Comparison of ENCODE assay signal across 1 cellular context in the genomic region with DNA sequence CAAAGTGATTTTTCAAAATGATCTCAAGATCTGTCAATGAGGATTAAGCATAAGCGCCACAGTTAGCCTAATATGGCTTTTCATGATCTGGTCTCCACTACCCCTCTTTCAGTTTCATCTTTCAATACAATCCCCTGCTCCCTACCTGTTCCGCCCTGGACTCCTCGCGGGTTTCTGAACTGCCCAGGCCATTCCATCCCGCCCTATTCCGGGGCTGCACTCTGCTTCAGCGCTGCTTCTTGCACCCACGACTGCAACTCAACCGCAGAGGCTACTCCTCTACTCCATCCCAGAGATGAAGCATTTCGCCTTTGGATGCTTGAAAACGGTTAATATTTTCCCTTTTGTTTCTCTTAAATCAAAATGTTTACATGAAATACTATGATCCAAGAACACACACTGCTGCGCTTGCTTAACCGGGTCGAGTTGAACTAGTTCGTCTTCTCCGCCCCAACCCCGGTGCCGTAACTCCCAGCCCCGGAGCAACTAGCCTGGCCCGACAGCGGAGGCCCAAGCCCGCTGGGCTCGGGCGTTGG.
A peak's percentile ranks its signal among the peaks of the same experiment; 100 is the strongest.
TF ChIP-seq lines count a peak whose summit lies in the region.

No MANE protein-coding gene starts in this region.

TF ChIP-seq in K562, 482 proteins besides CTCF, POLR2A, EP300 and RAD21 (continued from another document and continues in another):
- TF ChIP-seq, protein P1, sequence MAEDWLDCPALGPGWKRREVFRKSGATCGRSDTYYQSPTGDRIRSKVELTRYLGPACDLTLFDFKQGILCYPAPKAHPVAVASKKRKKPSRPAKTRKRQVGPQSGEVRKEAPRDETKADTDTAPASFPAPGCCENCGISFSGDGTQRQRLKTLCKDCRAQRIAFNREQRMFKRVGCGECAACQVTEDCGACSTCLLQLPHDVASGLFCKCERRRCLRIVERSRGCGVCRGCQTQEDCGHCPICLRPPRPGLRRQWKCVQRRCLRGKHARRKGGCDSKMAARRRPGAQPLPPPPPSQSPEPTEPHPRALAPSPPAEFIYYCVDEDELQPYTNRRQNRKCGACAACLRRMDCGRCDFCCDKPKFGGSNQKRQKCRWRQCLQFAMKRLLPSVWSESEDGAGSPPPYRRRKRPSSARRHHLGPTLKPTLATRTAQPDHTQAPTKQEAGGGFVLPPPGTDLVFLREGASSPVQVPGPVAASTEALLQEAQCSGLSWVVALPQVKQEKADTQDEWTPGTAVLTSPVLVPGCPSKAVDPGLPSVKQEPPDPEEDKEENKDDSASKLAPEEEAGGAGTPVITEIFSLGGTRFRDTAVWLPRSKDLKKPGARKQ (CRISPR knock-in tag; IDR thresholded peaks at IDR 0.05): no peak
- TF ChIP-seq DPF2 (IDR thresholded peaks at IDR 0.05) (no peak), MIER1 (IDR thresholded peaks at IDR 0.05; ENCODE audit: low read depth) (no peak), ZNF197 (CRISPR knock-in tag; IDR thresholded peaks at IDR 0.05; ENCODE audit: low read depth) (no peak), RCOR1 (IDR thresholded peaks at IDR 0.05; ENCODE audit: borderline replicate concordance in 1 of 2, low read depth in 2 of 2, low read length in 2 of 2) (no peak), CEBPG (CRISPR knock-in tag; IDR thresholded peaks at IDR 0.05) (0 out of 2 replicates have a peak, but pooled peaks have one; percentile 4), CEBPG (tag; conservative IDR thresholded peaks at IDR 0.05 in 1 of 2, IDR thresholded peaks at IDR 0.05 in 1 of 2) (0 out of 4 replicates have a peak, but pooled peaks of 1 of the 2 experiments have one; percentile 6), NFRKB (IDR thresholded peaks at IDR 0.05; ENCODE audit: low read depth) (no peak), EZH2 (IDR thresholded peaks at IDR 0.05; ENCODE audit: borderline replicate concordance, low read depth, low read length) (no peak), SRSF9 (IDR thresholded peaks at IDR 0.05; ENCODE audit: borderline replicate concordance, low read depth, low read length) (no peak), SUPT5H (IDR thresholded peaks at IDR 0.05) (no peak), PHF21A (IDR thresholded peaks at IDR 0.05; ENCODE audit: borderline replicate concordance, low read depth) (no peak), ETV1 (tag; conservative IDR thresholded peaks at IDR 0.05; ENCODE audit: low read depth) (no peak), TCF3 (CRISPR knock-in tag; IDR thresholded peaks at IDR 0.05) (0 out of 2 replicates have a peak, but pooled peaks have one; percentile 8), ZNF316 (IDR thresholded peaks at IDR 0.05) (no peak), EGR1 (conservative IDR thresholded peaks at IDR 0.05) (no peak), FUS (optimal IDR thresholded peaks at IDR 0.05; ENCODE audit: low read depth, low read length) (no peak), ZFX (CRISPR knock-in tag; IDR thresholded peaks at IDR 0.05) (no peak), DNMT1 (IDR thresholded peaks at IDR 0.05) (no peak), ZFP1 (CRISPR knock-in tag; IDR thresholded peaks at IDR 0.05) (no peak), GATAD2A (IDR thresholded peaks at IDR 0.05) (no peak), ZNF224 (CRISPR knock-in tag; IDR thresholded peaks at IDR 0.05) (no peak), ZNF830 (CRISPR knock-in tag; IDR thresholded peaks at IDR 0.05) (0 out of 2 replicates have a peak, but pooled peaks have one; percentile 74), ZNF23 (CRISPR knock-in tag; IDR thresholded peaks at IDR 0.05) (no peak), HNRNPL (IDR thresholded peaks at IDR 0.05; ENCODE audit: low read depth, low read length) (no peak), HDAC2 (IDR thresholded peaks at IDR 0.05) (peak; percentile 43; the same call in 1 of the 2 replicates), MCM3 (IDR thresholded peaks at IDR 0.05) (no peak), TBP (optimal IDR thresholded peaks at IDR 0.05; ENCODE audit: low read depth, low read length) (no peak), WHSC1 (IDR thresholded peaks at IDR 0.05; ENCODE audit: low read length) (no peak)
- TF ChIP-seq, protein P2, sequence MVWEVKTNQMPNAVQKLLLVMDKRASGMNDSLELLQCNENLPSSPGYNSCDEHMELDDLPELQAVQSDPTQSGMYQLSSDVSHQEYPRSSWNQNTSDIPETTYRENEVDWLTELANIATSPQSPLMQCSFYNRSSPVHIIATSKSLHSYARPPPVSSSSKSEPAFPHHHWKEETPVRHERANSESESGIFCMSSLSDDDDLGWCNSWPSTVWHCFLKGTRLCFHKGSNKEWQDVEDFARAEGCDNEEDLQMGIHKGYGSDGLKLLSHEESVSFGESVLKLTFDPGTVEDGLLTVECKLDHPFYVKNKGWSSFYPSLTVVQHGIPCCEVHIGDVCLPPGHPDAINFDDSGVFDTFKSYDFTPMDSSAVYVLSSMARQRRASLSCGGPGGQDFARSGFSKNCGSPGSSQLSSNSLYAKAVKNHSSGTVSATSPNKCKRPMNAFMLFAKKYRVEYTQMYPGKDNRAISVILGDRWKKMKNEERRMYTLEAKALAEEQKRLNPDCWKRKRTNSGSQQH (CRISPR knock-in tag; IDR thresholded peaks at IDR 0.05): no peak
- TF ChIP-seq, protein P3, sequence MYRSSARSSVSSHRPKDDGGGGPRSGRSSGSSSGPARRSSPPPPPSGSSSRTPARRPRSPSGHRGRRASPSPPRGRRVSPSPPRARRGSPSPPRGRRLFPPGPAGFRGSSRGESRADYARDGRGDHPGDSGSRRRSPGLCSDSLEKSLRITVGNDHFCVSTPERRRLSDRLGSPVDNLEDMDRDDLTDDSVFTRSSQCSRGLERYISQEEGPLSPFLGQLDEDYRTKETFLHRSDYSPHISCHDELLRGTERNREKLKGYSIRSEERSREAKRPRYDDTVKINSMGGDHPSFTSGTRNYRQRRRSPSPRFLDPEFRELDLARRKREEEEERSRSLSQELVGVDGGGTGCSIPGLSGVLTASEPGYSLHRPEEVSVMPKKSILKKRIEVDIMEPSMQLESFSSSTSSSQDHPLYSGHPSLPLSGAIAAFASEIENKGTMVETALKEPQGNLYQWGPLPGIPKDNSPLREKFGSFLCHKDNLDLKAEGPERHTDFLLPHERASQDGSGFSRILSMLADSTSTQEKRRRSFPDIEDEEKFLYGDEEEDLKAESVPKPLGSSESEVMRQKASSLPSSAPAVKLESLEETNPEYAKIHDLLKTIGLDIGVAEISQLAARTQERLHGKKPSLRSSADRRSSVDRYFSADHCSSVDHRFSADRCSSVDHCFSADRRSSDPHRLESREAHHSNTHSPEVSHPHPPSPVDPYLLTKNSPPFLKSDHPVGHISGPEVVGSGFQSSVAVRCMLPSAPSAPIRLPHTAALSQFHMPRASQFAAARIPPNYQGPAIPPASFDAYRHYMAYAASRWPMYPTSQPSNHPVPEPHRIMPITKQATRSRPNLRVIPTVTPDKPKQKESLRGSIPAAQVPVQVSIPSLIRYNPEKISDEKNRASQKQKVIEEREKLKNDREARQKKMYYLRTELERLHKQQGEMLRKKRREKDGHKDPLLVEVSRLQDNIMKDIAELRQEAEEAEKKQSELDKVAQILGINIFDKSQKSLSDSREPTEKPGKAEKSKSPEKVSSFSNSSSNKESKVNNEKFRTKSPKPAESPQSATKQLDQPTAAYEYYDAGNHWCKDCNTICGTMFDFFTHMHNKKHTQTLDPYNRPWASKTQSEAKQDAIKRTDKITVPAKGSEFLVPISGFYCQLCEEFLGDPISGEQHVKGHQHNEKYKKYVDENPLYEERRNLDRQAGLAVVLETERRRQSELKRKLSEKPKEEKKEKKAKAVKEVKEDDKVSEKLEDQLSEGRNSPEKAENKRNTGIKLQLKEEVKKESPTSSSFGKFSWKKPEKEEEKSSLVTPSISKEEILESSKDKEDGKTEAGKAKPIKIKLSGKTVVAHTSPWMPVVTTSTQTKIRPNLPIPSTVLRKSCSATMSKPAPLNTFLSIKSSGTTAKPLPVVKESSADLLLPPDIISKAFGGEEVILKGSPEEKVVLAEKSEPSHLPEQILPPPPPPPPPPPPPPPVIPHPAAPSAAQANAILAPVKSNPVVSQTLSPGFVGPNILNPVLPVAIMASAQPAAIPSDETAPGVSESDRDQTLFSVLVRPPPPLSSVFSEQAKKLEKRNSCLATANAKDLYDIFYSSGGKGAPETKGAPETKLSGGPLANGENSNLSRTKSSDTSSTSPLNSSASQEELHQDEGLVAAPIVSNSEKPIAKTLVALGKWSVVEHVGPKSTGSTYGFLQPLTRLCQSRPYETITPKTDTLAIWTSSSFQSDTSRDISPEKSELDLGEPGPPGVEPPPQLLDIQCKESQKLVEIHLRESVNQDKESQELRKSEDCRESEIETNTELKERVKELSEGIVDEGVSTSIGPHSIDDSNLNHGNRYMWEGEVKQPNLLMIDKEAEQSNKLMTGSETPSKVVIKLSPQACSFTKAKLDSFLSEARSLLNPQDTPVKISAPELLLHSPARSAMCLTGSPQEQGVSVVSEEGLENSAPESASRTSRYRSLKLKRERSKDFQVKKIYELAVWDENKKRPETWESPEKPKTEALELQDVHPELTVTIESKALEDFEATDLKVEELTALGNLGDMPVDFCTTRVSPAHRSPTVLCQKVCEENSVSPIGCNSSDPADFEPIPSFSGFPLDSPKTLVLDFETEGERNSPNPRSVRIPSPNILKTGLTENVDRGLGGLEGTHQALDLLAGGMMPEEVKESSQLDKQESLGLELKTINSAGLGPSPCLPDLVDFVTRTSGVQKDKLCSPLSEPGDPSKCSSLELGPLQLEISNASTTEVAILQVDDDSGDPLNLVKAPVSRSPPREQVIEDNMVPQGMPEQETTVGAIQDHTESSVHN (IDR thresholded peaks at IDR 0.05; ENCODE audit: borderline replicate concordance in 1 of 2, low read depth in 1 of 2): no peak
- TF ChIP-seq, protein P4, sequence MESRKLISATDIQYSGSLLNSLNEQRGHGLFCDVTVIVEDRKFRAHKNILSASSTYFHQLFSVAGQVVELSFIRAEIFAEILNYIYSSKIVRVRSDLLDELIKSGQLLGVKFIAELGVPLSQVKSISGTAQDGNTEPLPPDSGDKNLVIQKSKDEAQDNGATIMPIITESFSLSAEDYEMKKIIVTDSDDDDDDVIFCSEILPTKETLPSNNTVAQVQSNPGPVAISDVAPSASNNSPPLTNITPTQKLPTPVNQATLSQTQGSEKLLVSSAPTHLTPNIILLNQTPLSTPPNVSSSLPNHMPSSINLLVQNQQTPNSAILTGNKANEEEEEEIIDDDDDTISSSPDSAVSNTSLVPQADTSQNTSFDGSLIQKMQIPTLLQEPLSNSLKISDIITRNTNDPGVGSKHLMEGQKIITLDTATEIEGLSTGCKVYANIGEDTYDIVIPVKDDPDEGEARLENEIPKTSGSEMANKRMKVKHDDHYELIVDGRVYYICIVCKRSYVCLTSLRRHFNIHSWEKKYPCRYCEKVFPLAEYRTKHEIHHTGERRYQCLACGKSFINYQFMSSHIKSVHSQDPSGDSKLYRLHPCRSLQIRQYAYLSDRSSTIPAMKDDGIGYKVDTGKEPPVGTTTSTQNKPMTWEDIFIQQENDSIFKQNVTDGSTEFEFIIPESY (CRISPR knock-in tag; IDR thresholded peaks at IDR 0.05): no peak
- TF ChIP-seq, protein P5, sequence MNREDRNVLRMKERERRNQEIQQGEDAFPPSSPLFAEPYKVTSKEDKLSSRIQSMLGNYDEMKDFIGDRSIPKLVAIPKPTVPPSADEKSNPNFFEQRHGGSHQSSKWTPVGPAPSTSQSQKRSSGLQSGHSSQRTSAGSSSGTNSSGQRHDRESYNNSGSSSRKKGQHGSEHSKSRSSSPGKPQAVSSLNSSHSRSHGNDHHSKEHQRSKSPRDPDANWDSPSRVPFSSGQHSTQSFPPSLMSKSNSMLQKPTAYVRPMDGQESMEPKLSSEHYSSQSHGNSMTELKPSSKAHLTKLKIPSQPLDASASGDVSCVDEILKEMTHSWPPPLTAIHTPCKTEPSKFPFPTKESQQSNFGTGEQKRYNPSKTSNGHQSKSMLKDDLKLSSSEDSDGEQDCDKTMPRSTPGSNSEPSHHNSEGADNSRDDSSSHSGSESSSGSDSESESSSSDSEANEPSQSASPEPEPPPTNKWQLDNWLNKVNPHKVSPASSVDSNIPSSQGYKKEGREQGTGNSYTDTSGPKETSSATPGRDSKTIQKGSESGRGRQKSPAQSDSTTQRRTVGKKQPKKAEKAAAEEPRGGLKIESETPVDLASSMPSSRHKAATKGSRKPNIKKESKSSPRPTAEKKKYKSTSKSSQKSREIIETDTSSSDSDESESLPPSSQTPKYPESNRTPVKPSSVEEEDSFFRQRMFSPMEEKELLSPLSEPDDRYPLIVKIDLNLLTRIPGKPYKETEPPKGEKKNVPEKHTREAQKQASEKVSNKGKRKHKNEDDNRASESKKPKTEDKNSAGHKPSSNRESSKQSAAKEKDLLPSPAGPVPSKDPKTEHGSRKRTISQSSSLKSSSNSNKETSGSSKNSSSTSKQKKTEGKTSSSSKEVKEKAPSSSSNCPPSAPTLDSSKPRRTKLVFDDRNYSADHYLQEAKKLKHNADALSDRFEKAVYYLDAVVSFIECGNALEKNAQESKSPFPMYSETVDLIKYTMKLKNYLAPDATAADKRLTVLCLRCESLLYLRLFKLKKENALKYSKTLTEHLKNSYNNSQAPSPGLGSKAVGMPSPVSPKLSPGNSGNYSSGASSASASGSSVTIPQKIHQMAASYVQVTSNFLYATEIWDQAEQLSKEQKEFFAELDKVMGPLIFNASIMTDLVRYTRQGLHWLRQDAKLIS (CRISPR knock-in tag; IDR thresholded peaks at IDR 0.05): 0 out of 2 replicates have a peak, but pooled peaks have one; percentile 2
- TF ChIP-seq, protein P6, sequence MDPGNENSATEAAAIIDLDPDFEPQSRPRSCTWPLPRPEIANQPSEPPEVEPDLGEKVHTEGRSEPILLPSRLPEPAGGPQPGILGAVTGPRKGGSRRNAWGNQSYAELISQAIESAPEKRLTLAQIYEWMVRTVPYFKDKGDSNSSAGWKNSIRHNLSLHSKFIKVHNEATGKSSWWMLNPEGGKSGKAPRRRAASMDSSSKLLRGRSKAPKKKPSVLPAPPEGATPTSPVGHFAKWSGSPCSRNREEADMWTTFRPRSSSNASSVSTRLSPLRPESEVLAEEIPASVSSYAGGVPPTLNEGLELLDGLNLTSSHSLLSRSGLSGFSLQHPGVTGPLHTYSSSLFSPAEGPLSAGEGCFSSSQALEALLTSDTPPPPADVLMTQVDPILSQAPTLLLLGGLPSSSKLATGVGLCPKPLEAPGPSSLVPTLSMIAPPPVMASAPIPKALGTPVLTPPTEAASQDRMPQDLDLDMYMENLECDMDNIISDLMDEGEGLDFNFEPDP (CRISPR knock-in tag; IDR thresholded peaks at IDR 0.05): no peak
- TF ChIP-seq, protein P7, sequence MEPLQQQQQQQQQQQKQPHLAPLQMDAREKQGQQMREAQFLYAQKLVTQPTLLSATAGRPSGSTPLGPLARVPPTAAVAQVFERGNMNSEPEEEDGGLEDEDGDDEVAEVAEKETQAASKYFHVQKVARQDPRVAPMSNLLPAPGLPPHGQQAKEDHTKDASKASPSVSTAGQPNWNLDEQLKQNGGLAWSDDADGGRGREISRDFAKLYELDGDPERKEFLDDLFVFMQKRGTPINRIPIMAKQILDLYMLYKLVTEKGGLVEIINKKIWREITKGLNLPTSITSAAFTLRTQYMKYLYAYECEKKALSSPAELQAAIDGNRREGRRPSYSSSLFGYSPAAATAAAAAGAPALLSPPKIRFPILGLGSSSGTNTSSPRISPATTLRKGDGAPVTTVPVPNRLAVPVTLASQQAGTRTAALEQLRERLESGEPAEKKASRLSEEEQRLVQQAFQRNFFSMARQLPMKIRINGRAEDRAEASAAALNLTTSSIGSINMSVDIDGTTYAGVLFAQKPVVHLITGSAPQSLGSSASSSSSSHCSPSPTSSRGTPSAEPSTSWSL (CRISPR knock-in tag; IDR thresholded peaks at IDR 0.05; ENCODE audit: borderline replicate concordance): no peak
- TF ChIP-seq, protein P8, sequence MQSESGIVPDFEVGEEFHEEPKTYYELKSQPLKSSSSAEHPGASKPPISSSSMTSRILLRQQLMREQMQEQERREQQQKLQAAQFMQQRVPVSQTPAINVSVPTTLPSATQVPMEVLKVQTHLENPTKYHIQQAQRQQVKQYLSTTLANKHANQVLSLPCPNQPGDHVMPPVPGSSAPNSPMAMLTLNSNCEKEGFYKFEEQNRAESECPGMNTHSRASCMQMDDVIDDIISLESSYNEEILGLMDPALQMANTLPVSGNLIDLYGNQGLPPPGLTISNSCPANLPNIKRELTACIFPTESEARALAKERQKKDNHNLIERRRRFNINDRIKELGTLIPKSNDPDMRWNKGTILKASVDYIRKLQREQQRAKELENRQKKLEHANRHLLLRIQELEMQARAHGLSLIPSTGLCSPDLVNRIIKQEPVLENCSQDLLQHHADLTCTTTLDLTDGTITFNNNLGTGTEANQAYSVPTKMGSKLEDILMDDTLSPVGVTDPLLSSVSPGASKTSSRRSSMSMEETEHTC (IDR thresholded peaks at IDR 0.05): no peak
